In the genomic region with DNA sequence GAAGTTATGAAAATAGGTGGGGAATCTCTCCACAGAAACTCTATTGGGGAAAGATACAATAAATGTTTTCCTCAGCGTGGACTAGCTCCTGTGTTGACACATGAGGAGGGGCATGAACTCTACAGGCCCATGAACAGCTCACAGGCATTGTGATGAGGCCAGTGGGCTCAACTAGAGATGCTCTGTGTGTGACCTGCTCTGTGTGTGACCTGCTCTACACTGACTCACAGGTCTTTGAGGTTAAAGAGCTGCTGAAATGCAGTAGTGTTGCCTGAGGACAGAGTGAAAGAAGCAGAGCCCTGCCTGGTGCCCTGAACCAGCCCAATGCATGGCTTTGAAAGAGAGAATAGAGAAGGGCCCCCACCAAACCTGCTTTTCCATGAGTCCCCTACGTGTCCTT, we compare ENCODE assay signal across 17 cellular contexts.
"Had no signal": no experiment of that assay in that cellular context is flagged by ENCODE, and none has a peak within 500 bp of the region (broad histone marks: within the 10 kb centered on the region; RNA-seq: fewer than 3 reads in every experiment).

No MANE protein-coding gene starts in this region.

- H3K27ac ChIP-seq: epithelial cell of prostate, thoracic aorta, uterus had no signal

- H3K4me3 Mint-ChIP-seq: activated B cell treated with CpG ODN at 0.5 μM for 24 hours; activated CD4-positive, alpha-beta T cell treated with anti-CD3 and anti-CD28 coated beads, Interleukin-2, amount 10 ng/mL, durations not matched to agents 7 days and 5 days; brain; natural killer cell treated with Interleukin-12 subunit alpha and Interleukin-12 subunit beta and Interleukin-15 and Interleukin-18, amount 100 ng/mL, for 72 hours; stimulated activated naive CD8-positive, alpha-beta T cell treated with anti-CD3 and anti-CD28 coated beads, Interleukin-15, amount 100 ng/mL, for 72 hours; T-helper 1 cell treated with Interleukin-12 subunit alpha and Interleukin-12 subunit beta and Interleukin-4 antibody, amounts not matched to agents 30 μg/mL and 1 μg/mL, for 36 hours had no signal

- H3K4me3 ChIP-seq: thoracic aorta, uterus had no signal

- H3K4me1 Mint-ChIP-seq: activated B cell treated with CpG ODN at 0.5 μM for 24 hours; activated CD4-positive, alpha-beta T cell treated with anti-CD3 and anti-CD28 coated beads, Interleukin-2, amount 10 ng/mL, durations not matched to agents 7 days and 5 days; stimulated activated naive CD8-positive, alpha-beta T cell treated with anti-CD3 and anti-CD28 coated beads, Interleukin-15, amount 100 ng/mL, for 72 hours had no signal

- ATAC-seq: left lobe of liver; natural killer cell treated with Interleukin-12 subunit alpha and Interleukin-12 subunit beta and Interleukin-15 and Interleukin-18, amount 100 ng/mL, for 72 hours; stimulated activated naive CD8-positive, alpha-beta T cell treated with anti-CD3 and anti-CD28 coated beads, Interleukin-15, amount 100 ng/mL, for 72 hours had no signal

- H3K4me1 ChIP-seq: uterus had no signal

- H3K9me3 ChIP-seq: thoracic aorta, uterus had no signal

- H3K27ac Mint-ChIP-seq: activated B cell treated with CpG ODN at 0.5 μM for 24 hours; activated CD4-positive, alpha-beta T cell treated with anti-CD3 and anti-CD28 coated beads, Interleukin-2, amount 10 ng/mL, durations not matched to agents 7 days and 5 days; activated T-helper 2 cell treated with anti-CD3 and anti-CD28 coated beads, Interferon-gamma antibody, Interleukin-2, Interleukin-4, amounts not matched to agents 10 μg/mL and 5 μg/mL and 100 μg/mL, durations not matched to agents 14 hours and 24 hours and 36 hours; brain; natural killer cell treated with Interleukin-12 subunit alpha and Interleukin-12 subunit beta and Interleukin-15 and Interleukin-18, amount 100 ng/mL, for 72 hours; stimulated activated naive CD8-positive, alpha-beta T cell treated with anti-CD3 and anti-CD28 coated beads, Interleukin-15, amount 100 ng/mL, for 72 hours; T-helper 1 cell treated with Interleukin-12 subunit alpha and Interleukin-12 subunit beta and Interleukin-4 antibody, amounts not matched to agents 30 μg/mL and 1 μg/mL, for 36 hours had no signal

- H3K36me3 Mint-ChIP-seq: brain; natural killer cell treated with Interleukin-12 subunit alpha and Interleukin-12 subunit beta and Interleukin-15 and Interleukin-18, amount 100 ng/mL, for 72 hours had no signal

- H3K9me3 Mint-ChIP-seq: activated CD4-positive, alpha-beta T cell treated with anti-CD3 and anti-CD28 coated beads, Interleukin-2, amount 10 ng/mL, durations not matched to agents 7 days and 5 days; activated T-helper 2 cell treated with anti-CD3 and anti-CD28 coated beads, Interferon-gamma antibody, Interleukin-2, Interleukin-4, amounts not matched to agents 10 μg/mL and 5 μg/mL and 100 μg/mL, durations not matched to agents 14 hours and 24 hours and 36 hours; natural killer cell treated with Interleukin-12 subunit alpha and Interleukin-12 subunit beta and Interleukin-15 and Interleukin-18, amount 100 ng/mL, for 72 hours; stimulated activated naive CD8-positive, alpha-beta T cell treated with anti-CD3 and anti-CD28 coated beads, Interleukin-15, amount 100 ng/mL, for 72 hours; T-helper 1 cell treated with Interleukin-12 subunit alpha and Interleukin-12 subunit beta and Interleukin-4 antibody, amounts not matched to agents 30 μg/mL and 1 μg/mL, for 36 hours had no signal

- DNase-seq: activated B cell treated with CpG ODN at 0.5 μM for 24 hours; activated CD4-positive, alpha-beta T cell treated with anti-CD3 and anti-CD28 coated beads, Interleukin-2, amount 10 ng/mL, durations not matched to agents 7 days and 5 days; activated naive CD4-positive, alpha-beta T cell treated with anti-CD3 and anti-CD28 coated beads, Interleukin-2, amount 50 U/mL, for 16 hours; amygdala; effector memory CD4-positive, alpha-beta T cell; nucleus accumbens; stimulated activated CD4-positive, alpha-beta T cell treated with anti-CD3 and anti-CD28 coated beads, Interleukin-15, amount 100 ng/mL, for 24 hours; stimulated activated CD4-positive, alpha-beta T cell treated with anti-CD3 and anti-CD28 coated beads, Interleukin-4, amount 100 ng/mL, for 4 hours; stimulated activated naive CD8-positive, alpha-beta T cell treated with anti-CD3 and anti-CD28 coated beads, Interleukin-15, amount 100 ng/mL, for 72 hours; uterus had no signal

- H3K36me3 ChIP-seq: thoracic aorta, uterus had no signal

- H3K27me3 ChIP-seq: uterus had no signal

- H3K27me3 Mint-ChIP-seq: stimulated activated naive CD8-positive, alpha-beta T cell treated with anti-CD3 and anti-CD28 coated beads, Interleukin-15, amount 100 ng/mL, for 72 hours had no signal
